ENCODE assay signal across 3 cellular contexts in genomic region chr1:26881611-26882010, GRCh38. TPM values are rescaled to one million over a fixed set of nuclear protein-coding genes. Genes with fewer than 3 reads are reported as not detected.
"Had no signal": no experiment of that assay in that cellular context is flagged by ENCODE, and none has a peak within 500 bp of the region (broad histone marks: within the 10 kb centered on the region; RNA-seq: fewer than 3 reads in every experiment).

No MANE protein-coding gene starts in this region.

RNA-seq across cellular contexts. Expression of gene SFN, which starts 18.7 kb away (rescaled TPM):
- total RNA-seq: Right ventricle myocardium inferior had no signal

RNA-seq across cellular contexts. Expression of gene NR0B2, which starts 32.2 kb away (rescaled TPM):
- total RNA-seq: HT1080, SJCRH30 had no signal
